In the genomic region with DNA sequence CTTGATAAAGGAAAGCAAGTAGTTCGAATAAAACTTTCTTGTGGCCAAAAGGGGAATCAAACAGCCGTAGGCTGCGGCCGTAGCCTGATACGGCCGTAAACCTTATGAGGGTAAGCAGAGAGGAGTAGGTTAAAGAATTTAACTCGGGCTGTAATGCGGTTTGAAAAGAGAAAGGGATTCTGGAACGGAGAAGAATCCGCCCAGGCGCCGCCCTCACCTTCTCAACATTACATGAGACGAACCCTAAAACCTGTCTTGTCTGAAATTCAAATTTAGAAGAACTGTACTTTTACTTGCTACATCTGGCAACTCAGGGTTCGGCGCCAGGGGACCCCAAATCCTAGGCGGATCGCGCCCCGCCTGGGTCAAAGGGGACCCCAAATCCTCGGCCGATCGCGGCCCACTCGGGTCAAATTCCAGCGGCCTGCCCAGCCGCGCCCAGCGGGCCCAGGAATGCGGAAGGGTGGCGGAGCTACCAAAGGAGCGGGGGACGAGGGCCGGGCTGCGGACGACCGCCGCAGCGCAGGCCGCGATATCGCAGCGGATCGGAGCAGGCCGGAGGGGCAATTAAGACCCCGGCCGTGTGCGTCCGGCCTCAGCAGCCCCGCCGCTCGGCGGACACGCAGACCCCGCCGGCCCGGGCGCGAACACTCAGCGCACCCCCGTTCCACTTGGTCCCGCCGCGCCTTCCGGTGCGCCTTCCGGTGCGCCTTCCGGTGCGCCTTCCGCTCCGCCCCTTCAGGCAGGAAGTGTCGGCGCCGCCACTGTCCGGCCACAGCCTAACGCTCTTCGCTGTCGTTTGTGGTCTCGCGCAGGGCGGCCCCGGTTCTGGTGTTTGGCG, we compare ENCODE assay signal across 1 cellular context.
TF ChIP-seq lines count a peak whose summit lies in the region.

A gene (plus strand): TSS at position 741 of the 841 bp plus-strand sequence. CDS start 10,766 bp downstream, outside the sequence.

TF ChIP-seq in HepG2, 621 proteins besides CTCF, POLR2A, EP300 and RAD21 (continued from another document and continues in another):
- TF ChIP-seq HOXA5 (CRISPR knock-in tag; IDR thresholded peaks at IDR 0.05) (peak; percentile 80; the same call in 1 of the 2 replicates), ZNF124 (CRISPR knock-in tag; IDR thresholded peaks at IDR 0.05) (no peak), ZSCAN29 (CRISPR knock-in tag; conservative IDR thresholded peaks at IDR 0.05) (no peak), NFIC (IDR thresholded peaks at IDR 0.05; ENCODE audit: low read length) (no peak), NFRKB (IDR thresholded peaks at IDR 0.05) (no peak), ATM (IDR thresholded peaks at IDR 0.05; ENCODE audit: borderline replicate concordance) (no peak), KDM1A (CRISPR knock-in tag; IDR thresholded peaks at IDR 0.05) (no peak), KDM2A (CRISPR knock-in tag; IDR thresholded peaks at IDR 0.05; ENCODE audit: borderline replicate concordance, low read depth) (peak; percentile 90; the same call in 1 of the 2 replicates), REXO4 (CRISPR knock-in tag; IDR thresholded peaks at IDR 0.05; ENCODE audit: borderline replicate concordance) (no peak), ZNF674 (CRISPR knock-in tag; IDR thresholded peaks at IDR 0.05; ENCODE audit: low read depth) (no peak; the same call in 1 of the 2 replicates), ZNF138 (CRISPR knock-in tag; IDR thresholded peaks at IDR 0.05; ENCODE audit: low read depth) (peak; percentile 52; the same call in 1 of the 2 replicates), SMYD3 (CRISPR knock-in tag; IDR thresholded peaks at IDR 0.05) (no peak), ZNF768 (CRISPR knock-in tag; IDR thresholded peaks at IDR 0.05) (0 out of 2 replicates have a peak, but pooled peaks have one; percentile 30), SP2 (CRISPR knock-in tag; IDR thresholded peaks at IDR 0.05) (peak; percentile 70), ZNF235 (CRISPR knock-in tag; IDR thresholded peaks at IDR 0.05; ENCODE audit: borderline replicate concordance) (no peak), KDM4B (CRISPR knock-in tag; IDR thresholded peaks at IDR 0.05) (no peak), ZNF354B (CRISPR knock-in tag; IDR thresholded peaks at IDR 0.05) (no peak), TAF1 (CRISPR knock-in tag; IDR thresholded peaks at IDR 0.05) (peak; percentile 82), ZNF207 (IDR thresholded peaks at IDR 0.05; ENCODE audit: borderline replicate concordance) (no peak), RFX5 (IDR thresholded peaks at IDR 0.05; ENCODE audit: low read depth, low read length) (no peak), SNAI1 (CRISPR knock-in tag; IDR thresholded peaks at IDR 0.05; ENCODE audit: borderline replicate concordance) (no peak), RCOR2 (CRISPR knock-in tag; IDR thresholded peaks at IDR 0.05) (no peak), MYNN (CRISPR knock-in tag; IDR thresholded peaks at IDR 0.05; ENCODE audit: low read depth) (no peak), ZNF292 (CRISPR knock-in tag; IDR thresholded peaks at IDR 0.05; ENCODE audit: borderline replicate concordance, low read depth) (no peak), ZNF296 (CRISPR knock-in tag; conservative IDR thresholded peaks at IDR 0.05) (no peak), FLYWCH1 (CRISPR knock-in tag; IDR thresholded peaks at IDR 0.05) (no peak), ZNF598 (CRISPR knock-in tag; IDR thresholded peaks at IDR 0.05; ENCODE audit: borderline replicate concordance) (0 out of 2 replicates have a peak, but pooled peaks have one; percentile 47), KLF13 (CRISPR knock-in tag; IDR thresholded peaks at IDR 0.05) (no peak)
- TF ChIP-seq, protein P1, sequence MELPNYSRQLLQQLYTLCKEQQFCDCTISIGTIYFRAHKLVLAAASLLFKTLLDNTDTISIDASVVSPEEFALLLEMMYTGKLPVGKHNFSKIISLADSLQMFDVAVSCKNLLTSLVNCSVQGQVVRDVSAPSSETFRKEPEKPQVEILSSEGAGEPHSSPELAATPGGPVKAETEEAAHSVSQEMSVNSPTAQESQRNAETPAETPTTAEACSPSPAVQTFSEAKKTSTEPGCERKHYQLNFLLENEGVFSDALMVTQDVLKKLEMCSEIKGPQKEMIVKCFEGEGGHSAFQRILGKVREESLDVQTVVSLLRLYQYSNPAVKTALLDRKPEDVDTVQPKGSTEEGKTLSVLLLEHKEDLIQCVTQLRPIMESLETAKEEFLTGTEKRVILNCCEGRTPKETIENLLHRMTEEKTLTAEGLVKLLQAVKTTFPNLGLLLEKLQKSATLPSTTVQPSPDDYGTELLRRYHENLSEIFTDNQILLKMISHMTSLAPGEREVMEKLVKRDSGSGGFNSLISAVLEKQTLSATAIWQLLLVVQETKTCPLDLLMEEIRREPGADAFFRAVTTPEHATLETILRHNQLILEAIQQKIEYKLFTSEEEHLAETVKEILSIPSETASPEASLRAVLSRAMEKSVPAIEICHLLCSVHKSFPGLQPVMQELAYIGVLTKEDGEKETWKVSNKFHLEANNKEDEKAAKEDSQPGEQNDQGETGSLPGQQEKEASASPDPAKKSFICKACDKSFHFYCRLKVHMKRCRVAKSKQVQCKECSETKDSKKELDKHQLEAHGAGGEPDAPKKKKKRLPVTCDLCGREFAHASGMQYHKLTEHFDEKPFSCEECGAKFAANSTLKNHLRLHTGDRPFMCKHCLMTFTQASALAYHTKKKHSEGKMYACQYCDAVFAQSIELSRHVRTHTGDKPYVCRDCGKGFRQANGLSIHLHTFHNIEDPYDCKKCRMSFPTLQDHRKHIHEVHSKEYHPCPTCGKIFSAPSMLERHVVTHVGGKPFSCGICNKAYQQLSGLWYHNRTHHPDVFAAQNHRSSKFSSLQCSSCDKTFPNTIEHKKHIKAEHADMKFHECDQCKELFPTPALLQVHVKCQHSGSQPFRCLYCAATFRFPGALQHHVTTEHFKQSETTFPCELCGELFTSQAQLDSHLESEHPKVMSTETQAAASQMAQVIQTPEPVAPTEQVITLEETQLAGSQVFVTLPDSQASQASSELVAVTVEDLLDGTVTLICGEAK (IDR thresholded peaks at IDR 0.05): peak; percentile 40; the same call in 1 of the 2 replicates
- TF ChIP-seq, protein P1 (CRISPR knock-in tag; IDR thresholded peaks at IDR 0.05): peak; percentile 89
- TF ChIP-seq, protein P2, sequence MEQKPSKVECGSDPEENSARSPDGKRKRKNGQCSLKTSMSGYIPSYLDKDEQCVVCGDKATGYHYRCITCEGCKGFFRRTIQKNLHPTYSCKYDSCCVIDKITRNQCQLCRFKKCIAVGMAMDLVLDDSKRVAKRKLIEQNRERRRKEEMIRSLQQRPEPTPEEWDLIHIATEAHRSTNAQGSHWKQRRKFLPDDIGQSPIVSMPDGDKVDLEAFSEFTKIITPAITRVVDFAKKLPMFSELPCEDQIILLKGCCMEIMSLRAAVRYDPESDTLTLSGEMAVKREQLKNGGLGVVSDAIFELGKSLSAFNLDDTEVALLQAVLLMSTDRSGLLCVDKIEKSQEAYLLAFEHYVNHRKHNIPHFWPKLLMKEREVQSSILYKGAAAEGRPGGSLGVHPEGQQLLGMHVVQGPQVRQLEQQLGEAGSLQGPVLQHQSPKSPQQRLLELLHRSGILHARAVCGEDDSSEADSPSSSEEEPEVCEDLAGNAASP (CRISPR knock-in tag; IDR thresholded peaks at IDR 0.05; ENCODE audit: borderline replicate concordance): no peak; the same call in 1 of the 2 replicates
- TF ChIP-seq, protein P3, sequence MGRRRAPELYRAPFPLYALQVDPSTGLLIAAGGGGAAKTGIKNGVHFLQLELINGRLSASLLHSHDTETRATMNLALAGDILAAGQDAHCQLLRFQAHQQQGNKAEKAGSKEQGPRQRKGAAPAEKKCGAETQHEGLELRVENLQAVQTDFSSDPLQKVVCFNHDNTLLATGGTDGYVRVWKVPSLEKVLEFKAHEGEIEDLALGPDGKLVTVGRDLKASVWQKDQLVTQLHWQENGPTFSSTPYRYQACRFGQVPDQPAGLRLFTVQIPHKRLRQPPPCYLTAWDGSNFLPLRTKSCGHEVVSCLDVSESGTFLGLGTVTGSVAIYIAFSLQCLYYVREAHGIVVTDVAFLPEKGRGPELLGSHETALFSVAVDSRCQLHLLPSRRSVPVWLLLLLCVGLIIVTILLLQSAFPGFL (CRISPR knock-in tag; IDR thresholded peaks at IDR 0.05): no peak
- TF ChIP-seq, protein P4, sequence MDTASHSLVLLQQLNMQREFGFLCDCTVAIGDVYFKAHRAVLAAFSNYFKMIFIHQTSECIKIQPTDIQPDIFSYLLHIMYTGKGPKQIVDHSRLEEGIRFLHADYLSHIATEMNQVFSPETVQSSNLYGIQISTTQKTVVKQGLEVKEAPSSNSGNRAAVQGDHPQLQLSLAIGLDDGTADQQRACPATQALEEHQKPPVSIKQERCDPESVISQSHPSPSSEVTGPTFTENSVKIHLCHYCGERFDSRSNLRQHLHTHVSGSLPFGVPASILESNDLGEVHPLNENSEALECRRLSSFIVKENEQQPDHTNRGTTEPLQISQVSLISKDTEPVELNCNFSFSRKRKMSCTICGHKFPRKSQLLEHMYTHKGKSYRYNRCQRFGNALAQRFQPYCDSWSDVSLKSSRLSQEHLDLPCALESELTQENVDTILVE (CRISPR knock-in tag; IDR thresholded peaks at IDR 0.05): no peak; the same call in 1 of the 2 replicates
- TF ChIP-seq, protein P5, sequence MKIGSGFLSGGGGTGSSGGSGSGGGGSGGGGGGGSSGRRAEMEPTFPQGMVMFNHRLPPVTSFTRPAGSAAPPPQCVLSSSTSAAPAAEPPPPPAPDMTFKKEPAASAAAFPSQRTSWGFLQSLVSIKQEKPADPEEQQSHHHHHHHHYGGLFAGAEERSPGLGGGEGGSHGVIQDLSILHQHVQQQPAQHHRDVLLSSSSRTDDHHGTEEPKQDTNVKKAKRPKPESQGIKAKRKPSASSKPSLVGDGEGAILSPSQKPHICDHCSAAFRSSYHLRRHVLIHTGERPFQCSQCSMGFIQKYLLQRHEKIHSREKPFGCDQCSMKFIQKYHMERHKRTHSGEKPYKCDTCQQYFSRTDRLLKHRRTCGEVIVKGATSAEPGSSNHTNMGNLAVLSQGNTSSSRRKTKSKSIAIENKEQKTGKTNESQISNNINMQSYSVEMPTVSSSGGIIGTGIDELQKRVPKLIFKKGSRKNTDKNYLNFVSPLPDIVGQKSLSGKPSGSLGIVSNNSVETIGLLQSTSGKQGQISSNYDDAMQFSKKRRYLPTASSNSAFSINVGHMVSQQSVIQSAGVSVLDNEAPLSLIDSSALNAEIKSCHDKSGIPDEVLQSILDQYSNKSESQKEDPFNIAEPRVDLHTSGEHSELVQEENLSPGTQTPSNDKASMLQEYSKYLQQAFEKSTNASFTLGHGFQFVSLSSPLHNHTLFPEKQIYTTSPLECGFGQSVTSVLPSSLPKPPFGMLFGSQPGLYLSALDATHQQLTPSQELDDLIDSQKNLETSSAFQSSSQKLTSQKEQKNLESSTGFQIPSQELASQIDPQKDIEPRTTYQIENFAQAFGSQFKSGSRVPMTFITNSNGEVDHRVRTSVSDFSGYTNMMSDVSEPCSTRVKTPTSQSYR (CRISPR knock-in tag; IDR thresholded peaks at IDR 0.05; ENCODE audit: borderline replicate concordance): no peak
- TF ChIP-seq, protein P6, sequence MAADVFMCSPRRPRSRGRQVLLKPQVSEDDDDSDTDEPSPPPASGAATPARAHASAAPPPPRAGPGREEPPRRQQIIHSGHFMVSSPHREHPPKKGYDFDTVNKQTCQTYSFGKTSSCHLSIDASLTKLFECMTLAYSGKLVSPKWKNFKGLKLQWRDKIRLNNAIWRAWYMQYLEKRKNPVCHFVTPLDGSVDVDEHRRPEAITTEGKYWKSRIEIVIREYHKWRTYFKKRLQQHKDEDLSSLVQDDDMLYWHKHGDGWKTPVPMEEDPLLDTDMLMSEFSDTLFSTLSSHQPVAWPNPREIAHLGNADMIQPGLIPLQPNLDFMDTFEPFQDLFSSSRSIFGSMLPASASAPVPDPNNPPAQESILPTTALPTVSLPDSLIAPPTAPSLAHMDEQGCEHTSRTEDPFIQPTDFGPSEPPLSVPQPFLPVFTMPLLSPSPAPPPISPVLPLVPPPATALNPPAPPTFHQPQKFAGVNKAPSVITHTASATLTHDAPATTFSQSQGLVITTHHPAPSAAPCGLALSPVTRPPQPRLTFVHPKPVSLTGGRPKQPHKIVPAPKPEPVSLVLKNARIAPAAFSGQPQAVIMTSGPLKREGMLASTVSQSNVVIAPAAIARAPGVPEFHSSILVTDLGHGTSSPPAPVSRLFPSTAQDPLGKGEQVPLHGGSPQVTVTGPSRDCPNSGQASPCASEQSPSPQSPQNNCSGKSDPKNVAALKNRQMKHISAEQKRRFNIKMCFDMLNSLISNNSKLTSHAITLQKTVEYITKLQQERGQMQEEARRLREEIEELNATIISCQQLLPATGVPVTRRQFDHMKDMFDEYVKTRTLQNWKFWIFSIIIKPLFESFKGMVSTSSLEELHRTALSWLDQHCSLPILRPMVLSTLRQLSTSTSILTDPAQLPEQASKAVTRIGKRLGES (CRISPR knock-in tag; IDR thresholded peaks at IDR 0.05; ENCODE audit: borderline replicate concordance): 0 out of 2 replicates have a peak, but pooled peaks have one; percentile 57
- TF ChIP-seq, protein P7, sequence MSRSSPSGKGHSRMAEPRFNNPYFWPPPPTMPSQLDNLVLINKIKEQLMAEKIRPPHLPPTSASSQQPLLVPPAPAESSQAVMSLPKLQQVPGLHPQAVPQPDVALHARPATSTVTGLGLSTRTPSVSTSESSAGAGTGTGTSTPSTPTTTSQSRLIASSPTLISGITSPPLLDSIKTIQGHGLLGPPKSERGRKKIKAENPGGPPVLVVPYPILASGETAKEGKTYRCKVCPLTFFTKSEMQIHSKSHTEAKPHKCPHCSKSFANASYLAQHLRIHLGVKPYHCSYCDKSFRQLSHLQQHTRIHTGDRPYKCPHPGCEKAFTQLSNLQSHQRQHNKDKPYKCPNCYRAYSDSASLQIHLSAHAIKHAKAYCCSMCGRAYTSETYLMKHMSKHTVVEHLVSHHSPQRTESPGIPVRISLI (CRISPR knock-in tag; IDR thresholded peaks at IDR 0.05; ENCODE audit: borderline replicate concordance): 0 out of 2 replicates have a peak, but pooled peaks have one; percentile 4
